In genomic region chr6:118627724-118628123, GRCh38 we compare ENCODE assay signal across 18 cellular contexts. TPM values are rescaled to one million over a fixed set of nuclear protein-coding genes. Genes with fewer than 3 reads are reported as not detected.
DNase-seq lines count a peak whose midpoint lies in the region; ATAC-seq, FAIRE-seq and TF ChIP-seq lines count a peak whose summit lies in the region.
"Had no signal": no experiment of that assay in that cellular context is flagged by ENCODE, and none has a peak within 500 bp of the region (broad histone marks: within the 10 kb centered on the region; RNA-seq: fewer than 3 reads in every experiment).

No MANE protein-coding gene starts in this region.

- peak overlapping the region; percentile 33 for H3K4me2 ChIP-seq in smooth muscle cell

- H3K27me3 Mint-ChIP-seq in activated naive CD4-positive, alpha-beta T cell treated with anti-CD3 and anti-CD28 coated beads, Interleukin-2, amount 50 U/mL, for 24 hours = no peaks in the 10 kb centered on the region
- H3K27me3 Mint-ChIP-seq in CD8-positive, alpha-beta T cell (ENCODE audit: low read depth) = no peaks in the 10 kb centered on the region
- no peaks in the 10 kb centered on the region for H3K27me3 Mint-ChIP-seq in activated naive CD8-positive, alpha-beta T cell treated with anti-CD3 and anti-CD28 coated beads, Interleukin-2, amount 50 U/mL, for 24 hours
- H3K27me3 Mint-ChIP-seq in HFFc6 (ENCODE audit: insufficient read depth) = no peaks in the 10 kb centered on the region; the same call in 1 of the 2 replicates
- H3K27me3 Mint-ChIP-seq: B cell; CD4-positive, alpha-beta T cell had no signal

- peaks cover 73% of the 10 kb centered on the region for H3K79me2 ChIP-seq in smooth muscle cell (ENCODE audit: low read depth)

- peaks cover under 1% of the 10 kb centered on the region for H4K20me1 ChIP-seq in smooth muscle cell (ENCODE audit: low read depth)

- H3K36me3 Mint-ChIP-seq in activated naive CD4-positive, alpha-beta T cell treated with anti-CD3 and anti-CD28 coated beads, Interleukin-2, amount 50 U/mL, for 24 hours = peaks cover 44% of the 10 kb centered on the region
- peaks cover 71% of the 10 kb centered on the region for H3K36me3 Mint-ChIP-seq in CD8-positive, alpha-beta T cell
- peaks cover 66% of the 10 kb centered on the region for H3K36me3 Mint-ChIP-seq in activated naive CD8-positive, alpha-beta T cell treated with anti-CD3 and anti-CD28 coated beads, Interleukin-2, amount 50 U/mL, for 24 hours (ENCODE audit: low read depth)
- H3K36me3 Mint-ChIP-seq in HFFc6 (ENCODE audit: low read depth) = peaks cover 15% of the 10 kb centered on the region

- no peaks in the 10 kb centered on the region for H3K9me3 Mint-ChIP-seq in activated naive CD4-positive, alpha-beta T cell treated with anti-CD3 and anti-CD28 coated beads, Interleukin-2, amount 50 U/mL, for 24 hours
- H3K9me3 Mint-ChIP-seq in CD8-positive, alpha-beta T cell = peaks cover 7% of the 10 kb centered on the region
- peaks cover 11% of the 10 kb centered on the region for H3K9me3 Mint-ChIP-seq in activated naive CD8-positive, alpha-beta T cell treated with anti-CD3 and anti-CD28 coated beads, Interleukin-2, amount 50 U/mL, for 24 hours
- H3K9me3 Mint-ChIP-seq in HFFc6 = no peaks in the 10 kb centered on the region; the same call in 1 of the 2 replicates

- WGBS in smooth muscle cell (ENCODE audit: low lambda C conversion rate) = 64% methylated on average over 3 of the region's 3 CpGs

- intact Hi-C loops in CD8-positive, alpha-beta T cell (cut with DNase I, micrococcal nuclease) = no loop called here

- ATAC-seq in CD8-positive, alpha-beta T cell = no peak
- ATAC-seq in activated naive CD8-positive, alpha-beta T cell treated with anti-CD3 and anti-CD28 coated beads, Interleukin-2, amount 50 U/mL, for 24 hours = no peak

- no peaks in the 10 kb centered on the region for H3K27me3 ChIP-seq in CD8-positive, alpha-beta T cell (ENCODE audit: insufficient read depth, low read length)
- no peaks in the 10 kb centered on the region for H3K27me3 ChIP-seq in smooth muscle cell (ENCODE audit: low read depth)

- FAIRE-seq in H54 (lab: Jason Lieb, UNC) = no peak
- FAIRE-seq: D721Med, GM12892 had no signal

- no peak overlapping the region for H3K4me3 ChIP-seq in CD8-positive, alpha-beta T cell (ENCODE audit: low read depth, low read length)
- no peak overlapping the region for H3K4me3 ChIP-seq in smooth muscle cell
- H3K4me3 ChIP-seq: HAP-1 had no signal

- H3K36me3 ChIP-seq in CD8-positive, alpha-beta T cell (ENCODE audit: insufficient read depth, low read length) = peaks cover 11% of the 10 kb centered on the region
- H3K36me3 ChIP-seq in smooth muscle cell (ENCODE audit: low read depth) = no peaks in the 10 kb centered on the region

- POLR2A ChIA-PET in CD8-positive, alpha-beta T cell (lab: Charles Lee) = no interaction called here

- DNase-seq in activated naive CD4-positive, alpha-beta T cell treated with Interleukin-2 at 50 U/mL for 16 hours = no peak
- DNase-seq in CD8-positive, alpha-beta T cell = no peak
- DNase-seq in activated naive CD8-positive, alpha-beta T cell treated with anti-CD3 and anti-CD28 coated beads, Interleukin-2, amount 50 U/mL, for 24 hours = no peak
- DNase-seq in smooth muscle cell (lab: John Stamatoyannopoulos, UW; ENCODE audit: unreplicated experiment) (no peak), H54 (ENCODE audit: insufficient read length, low spot score) (no peak), HFFc6 (no peak)
- DNase-seq: C1 segment of cervical spinal cord; CD4-positive, alpha-beta T cell; COR-L47; DMS153; DND-41; GDM1; GOT3 had no signal

- H3K27ac Mint-ChIP-seq in activated naive CD4-positive, alpha-beta T cell treated with anti-CD3 and anti-CD28 coated beads, Interleukin-2, amount 50 U/mL, for 24 hours = peak overlapping the region; percentile 63
- H3K27ac Mint-ChIP-seq in CD8-positive, alpha-beta T cell = peak overlapping the region; percentile 37
- peak overlapping the region; percentile 12 for H3K27ac Mint-ChIP-seq in activated naive CD8-positive, alpha-beta T cell treated with anti-CD3 and anti-CD28 coated beads, Interleukin-2, amount 50 U/mL, for 24 hours
- no peak overlapping the region for H3K27ac Mint-ChIP-seq in HFFc6
- H3K27ac Mint-ChIP-seq: B cell; CD4-positive, alpha-beta T cell had no signal

- no peak overlapping the region for H3K4me3 Mint-ChIP-seq in activated naive CD4-positive, alpha-beta T cell treated with anti-CD3 and anti-CD28 coated beads, Interleukin-2, amount 50 U/mL, for 24 hours
- no peak overlapping the region for H3K4me3 Mint-ChIP-seq in CD8-positive, alpha-beta T cell
- no peak overlapping the region for H3K4me3 Mint-ChIP-seq in activated naive CD8-positive, alpha-beta T cell treated with anti-CD3 and anti-CD28 coated beads, Interleukin-2, amount 50 U/mL, for 24 hours
- no peak overlapping the region for H3K4me3 Mint-ChIP-seq in HFFc6
- H3K4me3 Mint-ChIP-seq: B cell; CD4-positive, alpha-beta T cell had no signal

- H3F3A ChIP-seq in smooth muscle cell (ENCODE audit: low read depth) = peaks cover 10% of the 10 kb centered on the region

- peak overlapping the region; percentile 55 for H3K9ac ChIP-seq in smooth muscle cell (ENCODE audit: low read depth)

- TF ChIP-seq CTCF in CD8-positive, alpha-beta T cell (IDR thresholded peaks at IDR 0.05) = no peak
- TF ChIP-seq CTCF in smooth muscle cell (IDR thresholded peaks at IDR 0.05; ENCODE audit: borderline replicate concordance, insufficient read depth, poor library complexity, severe bottlenecking) = no peak
- TF ChIP-seq CTCF in HFFc6 (IDR thresholded peaks at IDR 0.05) = no peak

- H3K4me1 Mint-ChIP-seq in activated naive CD4-positive, alpha-beta T cell treated with anti-CD3 and anti-CD28 coated beads, Interleukin-2, amount 50 U/mL, for 24 hours = peaks cover 75% of the 10 kb centered on the region
- H3K4me1 Mint-ChIP-seq in CD8-positive, alpha-beta T cell (ENCODE audit: low read depth) = peaks cover 71% of the 10 kb centered on the region
- peaks cover 61% of the 10 kb centered on the region for H3K4me1 Mint-ChIP-seq in activated naive CD8-positive, alpha-beta T cell treated with anti-CD3 and anti-CD28 coated beads, Interleukin-2, amount 50 U/mL, for 24 hours
- peaks cover 5% of the 10 kb centered on the region; the same call in 1 of the 2 replicates for H3K4me1 Mint-ChIP-seq in HFFc6 (ENCODE audit: low read depth)

- H3K4me1 ChIP-seq in CD8-positive, alpha-beta T cell (ENCODE audit: insufficient read depth, low read length) = peaks cover 12% of the 10 kb centered on the region
- H3K4me1 ChIP-seq in smooth muscle cell (ENCODE audit: low read depth) = no peaks in the 10 kb centered on the region

- H2AFZ ChIP-seq in smooth muscle cell (ENCODE audit: low read depth) = no peak overlapping the region

- no peak for TF ChIP-seq POLR2A in H54 (IDR thresholded peaks at IDR 0.05; ENCODE audit: low read depth, low read length)

- CTCF ChIA-PET in CD8-positive, alpha-beta T cell (lab: Charles Lee) = interaction anchor here (2.3 kb wide), 1 partner anchor 62 kb away, joined by 7 read pairs; no protein-coding TSS in a partner anchor

- no peaks in the 10 kb centered on the region for H3K9me3 ChIP-seq in CD8-positive, alpha-beta T cell (ENCODE audit: low read length)
- no peaks in the 10 kb centered on the region for H3K9me3 ChIP-seq in smooth muscle cell (replicated peaks; ENCODE audit: low read depth)

- no peak overlapping the region for H3K27ac ChIP-seq in CD8-positive, alpha-beta T cell (ENCODE audit: low read depth, low read length)
- H3K27ac ChIP-seq in smooth muscle cell (ENCODE audit: low read depth) = peak overlapping the region; percentile 90

RNA-seq across cellular contexts. Expression of gene CEP85L, which starts 23.7 kb away (rescaled TPM):
- total RNA-seq in CD8-positive, alpha-beta T cell = 10 to 100 TPM; 86.2 to 89.0 TPM
- total RNA-seq in smooth muscle cell = 65.6 and 66.4 TPM in 2 replicates
- 36.5 and 49.3 TPM in 2 replicates for polyA plus RNA-seq in smooth muscle cell
- 1 to 10 TPM; 6.6 to 8.8 (median 7.6) TPM for total RNA-seq in HFFc6 (2021; fragmentation: NEBNext Ultra II Directional; extraction: Animal tissue kit (Norgen Biotek cat#: 25700))
